Comparison of ENCODE assay signal across 13 cellular contexts in genomic region chr11:77300028-77300427, GRCh38. TPM values are rescaled to one million over a fixed set of nuclear protein-coding genes. Genes with fewer than 3 reads are reported as not detected.
DNase-seq lines count a peak whose midpoint lies in the region; FAIRE-seq and TF ChIP-seq lines count a peak whose summit lies in the region.
"Not testable (repeated sequence)": the region's sequence is repeated elsewhere in the genome, so short reads cannot be mapped to it uniquely, and the experiment has no call there.
"Had no signal": no experiment of that assay in that cellular context is flagged by ENCODE, and none has a peak within 500 bp of the region (broad histone marks: within the 10 kb centered on the region; RNA-seq: fewer than 3 reads in every experiment).

No MANE protein-coding gene starts in this region.

- not testable (repeated sequence) for H2BK12ac ChIP-seq in H1 (ENCODE audit: low read depth, low read length)

- H2BK15ac ChIP-seq in H1 (ENCODE audit: low read length), result not testable (repeated sequence)

- not testable (repeated sequence) for TF ChIP-seq EP300 in H1 (IDR thresholded peaks at IDR 0.05; ENCODE audit: borderline replicate concordance in 1 of 2, low read depth in 2 of 2, low read length in 2 of 2)

- H3K23ac ChIP-seq in H1 (ENCODE audit: insufficient read length), result not testable (repeated sequence)

- not testable (repeated sequence) for H3K9ac ChIP-seq in H1 (replicated peaks in 1 of 4; ENCODE audit: extremely low read depth in 1 of 4, low read depth in 3 of 4, low read length in 3 of 4)

- not testable (repeated sequence) for H2BK20ac ChIP-seq in H1 (ENCODE audit: low read length)

- not testable (repeated sequence) for H2BK120ac ChIP-seq in H1 (replicated peaks; ENCODE audit: low read depth, low read length)

- H3K36me3 ChIP-seq in H1 (ENCODE audit: control insufficient read depth in 2 of 4, insufficient read depth in 4 of 4, low read length in 3 of 4), result not testable (repeated sequence)

- not testable (repeated sequence) for TF ChIP-seq RAD21 in H1 (IDR thresholded peaks at IDR 0.05 in 1 of 2, conservative IDR thresholded peaks at IDR 0.05 in 1 of 2; ENCODE audit: low read depth in 2 of 2, low read length in 2 of 2)

- peak overlapping the region; percentile 50; the same call in 1 of the 2 replicates for H3K27ac ChIP-seq in RWPE1
- not testable (repeated sequence) for H3K27ac ChIP-seq in H1 (ENCODE audit: low read depth, low read length)

- H4K20me1 ChIP-seq in H1 (replicated peaks in 1 of 2; ENCODE audit: control insufficient read depth in 1 of 2, insufficient read depth in 2 of 2, low read length in 2 of 2), result not testable (repeated sequence)

- not testable (repeated sequence) for FAIRE-seq in H1 (lab: Jason Lieb, UNC)

- not testable (repeated sequence) for H3K36me3 Mint-ChIP-seq in activated CD4-positive, alpha-beta memory T cell treated with anti-CD3 and anti-CD28 coated beads for 36 hours

- H3K14ac ChIP-seq in H1 (ENCODE audit: insufficient read length), result not testable (repeated sequence)

- TF ChIP-seq CTCF in RWPE1 (conservative IDR thresholded peaks at IDR 0.05; ENCODE audit: low read depth); H1 (IDR thresholded peaks at IDR 0.05; ENCODE audit: control extremely low read depth in 1 of 3, insufficient read depth in 1 of 3, low read depth in 1 of 3, low read length in 3 of 3): not testable (repeated sequence)

- not testable (repeated sequence) for H2AFZ ChIP-seq in H1 (ENCODE audit: low read length)

- not testable (repeated sequence) for H3K27me3 Mint-ChIP-seq in activated CD4-positive, alpha-beta memory T cell treated with anti-CD3 and anti-CD28 coated beads for 36 hours

- TF ChIP-seq POLR2A in H1 (IDR thresholded peaks at IDR 0.05; ENCODE audit: control extremely low read depth in 1 of 2, low read depth in 2 of 2, low read length in 2 of 2), result not testable (repeated sequence)

- not testable (repeated sequence) for H3K4me3 Mint-ChIP-seq in activated CD4-positive, alpha-beta memory T cell treated with anti-CD3 and anti-CD28 coated beads for 36 hours

- not testable (repeated sequence) for H4K5ac ChIP-seq in H1 (ENCODE audit: insufficient read length, low read depth, low read length)

- not testable (repeated sequence) for H2BK5ac ChIP-seq in H1 (ENCODE audit: low read depth, low read length)

- H2AK5ac ChIP-seq in H1 (ENCODE audit: low read depth, low read length), result not testable (repeated sequence)

- not testable (repeated sequence) for H3K79me2 ChIP-seq in H1 (ENCODE audit: control insufficient read depth in 1 of 2, insufficient read depth in 2 of 2, low read length in 2 of 2)

- H3K27me3 ChIP-seq in H1 (replicated peaks in 1 of 4; ENCODE audit: control insufficient read depth in 3 of 4, extremely low read depth in 1 of 4, insufficient read depth in 3 of 4, low read length in 3 of 4), result not testable (repeated sequence)

- H3K9me3 ChIP-seq in H1 (ENCODE audit: insufficient read depth in 2 of 2, low read depth in 1 of 2, low read length in 1 of 2), result not testable (repeated sequence)

- POLR2A ChIA-PET in RWPE1 (lab: Yijun Ruan, JAX; ENCODE audit: low non-redundant PET); activated CD4-positive, alpha-beta memory T cell treated with anti-CD3 and anti-CD28 coated beads for 36 hours (lab: Charles Lee): not testable (repeated sequence)
- POLR2A ChIA-PET in H1 (lab: Charles Lee; ENCODE audit: partially characterized antibody), result interaction anchor here (1.1 kb wide), 1 partner anchor 25 kb away, joined by 3 read pairs; no protein-coding TSS in a partner anchor

- not testable (repeated sequence) for H3K4me3 ChIP-seq in H1 (ENCODE audit: extremely low read depth in 1 of 4, insufficient read depth in 2 of 4, low read depth in 3 of 4, low read length in 4 of 4)

- not testable (repeated sequence) for H3K27ac Mint-ChIP-seq in activated CD4-positive, alpha-beta memory T cell treated with anti-CD3 and anti-CD28 coated beads for 36 hours

- 82% methylated on average over 6 of the region's 6 CpGs; no CpG with 5 or more reads in 1 of the 2 experiments for WGBS in H1 (ENCODE audit: extremely low coverage in 1 of 2, insufficient coverage in 1 of 2, insufficient read length in 1 of 2, insufficient replicate concordance in 2 of 2, low coverage in 1 of 2, low lambda C conversion rate in 2 of 2, missing lambda C conversion rate in 1 of 2), 2 experiments

- H3K23me2 ChIP-seq in H1 (ENCODE audit: low read depth, low read length), result not testable (repeated sequence)

- not testable (repeated sequence) for H3K4ac ChIP-seq in H1 (replicated peaks; ENCODE audit: insufficient read length, low read depth, low read length)

- DNase-seq in Daoy (ENCODE audit: low read depth) (peak; percentile 49), NCI-H146 treated with DMSO at 0.1 percent for 48 hours (lab: John Stamatoyannopoulos, UW; ENCODE audit: unreplicated experiment) (peak; percentile 14), RWPE1 (ENCODE audit: low spot score) (peak; percentile 65), iris pigment epithelial cell (ENCODE audit: low read depth) (peak; percentile 20), renal cortical epithelial cell (ENCODE audit: low read depth) (peak; percentile 53)
- peak; percentile 53 for DNase-seq in activated CD4-positive, alpha-beta memory T cell treated with anti-CD3 and anti-CD28 coated beads for 36 hours
- not testable (repeated sequence) for DNase-seq in H1 (ENCODE audit: low read depth in 1 of 2, low spot score in 2 of 2)

- intact Hi-C loops in activated CD4-positive, alpha-beta memory T cell treated with anti-CD3 and anti-CD28 coated beads for 36 hours (cut with micrococcal nuclease), result not testable (repeated sequence)

- not testable (repeated sequence) for H3K9me3 Mint-ChIP-seq in activated CD4-positive, alpha-beta memory T cell treated with anti-CD3 and anti-CD28 coated beads for 36 hours

- not testable (repeated sequence) for H3K4me2 ChIP-seq in H1 (ENCODE audit: insufficient read depth in 1 of 2, low read depth in 2 of 2, low read length in 2 of 2)

- not testable (repeated sequence) for H4K91ac ChIP-seq in H1 (replicated peaks; ENCODE audit: insufficient read length, low read length)

- not testable (repeated sequence) for H3K56ac ChIP-seq in H1 (replicated peaks; ENCODE audit: insufficient read length, low read depth, low read length)

- not testable (repeated sequence) for H3K18ac ChIP-seq in H1 (ENCODE audit: extremely low read depth, low read length)

- CTCF ChIA-PET in RWPE1 (lab: Yijun Ruan, JAX); activated CD4-positive, alpha-beta memory T cell treated with anti-CD3 and anti-CD28 coated beads for 36 hours (lab: Charles Lee): not testable (repeated sequence)
- CTCF ChIA-PET in H1 (lab: Charles Lee; ENCODE audit: partially characterized antibody), result interaction anchor here (0.7 kb wide), 1 partner anchor 101 kb away, joined by 3 read pairs; no protein-coding TSS in a partner anchor

- not testable (repeated sequence) for H3K79me1 ChIP-seq in H1 (ENCODE audit: low read depth, low read length)

- not testable (repeated sequence) for H3K4me1 ChIP-seq in H1 (replicated peaks in 1 of 4; ENCODE audit: control insufficient read depth in 3 of 4, insufficient read depth in 4 of 4, low read length in 3 of 4)

- H3K4me1 Mint-ChIP-seq in activated CD4-positive, alpha-beta memory T cell treated with anti-CD3 and anti-CD28 coated beads for 36 hours (ENCODE audit: low read depth), result not testable (repeated sequence)

- not testable (repeated sequence) for H4K8ac ChIP-seq in H1 (ENCODE audit: extremely low read depth, insufficient read depth, low read length)

TF ChIP-seq in H1, 55 proteins besides CTCF, POLR2A, EP300 and RAD21:
- peak; percentile 50; the same call in 1 of the 2 replicates for TF ChIP-seq MAX (IDR thresholded peaks at IDR 0.05)
- TF ChIP-seq E2F6 (IDR thresholded peaks at IDR 0.05), result peak; percentile 85

RNA-seq across cellular contexts. Expression of gene GDPD4, which starts 1.5 kb away (rescaled TPM):
- total RNA-seq in Daoy (2014; rRNA removed; shearing (Covaris generic)), result not detected in 2 replicates
- total RNA-seq in activated CD4-positive, alpha-beta memory T cell treated with anti-CD3 and anti-CD28 coated beads for 36 hours, result not detected
- total RNA-seq in H1 (2021; fragmentation: NEBNext Ultra II Directional; extraction: Animal tissue kit (Norgen Biotek cat#: 25700)), result not detected in 2 replicates
- polyA plus RNA-seq in H1 (2011; rRNA removed), result not detected in 2 replicates
- not detected for polyA plus RNA-seq in H1 (2011; cell fraction: cytosol; rRNA removed)
- not detected for polyA plus RNA-seq in H1 (2011; cell fraction: nucleus; rRNA removed)
- polyA plus RNA-seq in H1 (2012, experiment 1 of 2), result 0.35 to 0.41 TPM in 2 of 4 replicates, not detected in the others
- not detected for polyA plus RNA-seq in H1 (2012, experiment 2 of 2)
- polyA plus RNA-seq in H1 (2013, experiment 1 of 2), result 0.08 TPM
- 0.22 TPM for polyA plus RNA-seq in H1 (2013, experiment 2 of 2)
- polyA minus RNA-seq in H1 (2011; rRNA and poly(A)+ RNA removed), result 0.35 TPM in 1 of 2 replicates, not detected in the other
- not detected for polyA minus RNA-seq in H1 (2011; cell fraction: cytosol; rRNA and poly(A)+ RNA removed)
- polyA minus RNA-seq in H1 (2011; cell fraction: nucleus; rRNA and poly(A)+ RNA removed), result not detected
- not detected in 2 replicates for total RNA-seq in renal cortical epithelial cell
- total RNA-seq: CD8-positive, alpha-beta T cell; heart left ventricle; posterior vena cava; T-helper 17 cell; temporal lobe had no signal
- polyA plus RNA-seq: adipose tissue had no signal
